Comparison of ENCODE assay signal across 8 cellular contexts in genomic region chr21:38830667-38831525, GRCh38. TPM values are rescaled to one million over a fixed set of nuclear protein-coding genes. Genes with fewer than 3 reads are reported as not detected.
DNase-seq lines count a peak whose midpoint lies in the region; ATAC-seq, FAIRE-seq and TF ChIP-seq lines count a peak whose summit lies in the region.

No MANE protein-coding gene starts in this region.

- H3K27ac Mint-ChIP-seq in CD8-positive, alpha-beta memory T cell: peak overlapping the region in 7 of 8 donors; percentile 33 to 84 (median 69)

- peak overlapping the region; percentile 53 for H3K4me2 ChIP-seq in keratinocyte (ENCODE audit: control insufficient read depth, extremely low read depth, insufficient read depth, low read depth, low read length)

- no peaks in the 10 kb centered on the region for H3K9me3 ChIP-seq in CD8-positive, alpha-beta memory T cell (ENCODE audit: low read length)
- H3K9me3 ChIP-seq in keratinocyte (ENCODE audit: control insufficient read depth, low read depth, low read length): no peaks in the 10 kb centered on the region

- no peak for DNase-seq in CD8-positive, alpha-beta memory T cell
- DNase-seq in keratinocyte (ENCODE audit: low read depth, low spot score): no peak
- DNase-seq in hepatic stellate cell (ENCODE audit: low spot score): no peak
- DNase-seq in NCI-H2029 treated with DMSO at 0.1 percent for 48 hours (lab: John Stamatoyannopoulos, UW): no peak
- DNase-seq in anterior cingulate cortex (lab: John Stamatoyannopoulos, UW): no peak
- DNase-seq in COLO668 (lab: John Stamatoyannopoulos, UW; ENCODE audit: unreplicated experiment): no peak

- H3K4me3 ChIP-seq in CD8-positive, alpha-beta memory T cell (ENCODE audit: low read length): no peak overlapping the region
- no peak overlapping the region for H3K4me3 ChIP-seq in keratinocyte (ENCODE audit: control insufficient read depth in 2 of 3, extremely low read depth in 1 of 3, insufficient read depth in 2 of 3, low read depth in 1 of 3, low read length in 3 of 3)

- peak overlapping the region; percentile 52 for H3K9ac ChIP-seq in keratinocyte (ENCODE audit: control insufficient read depth, extremely low read depth, insufficient read depth, low read length)

- H2AFZ ChIP-seq in keratinocyte (ENCODE audit: control insufficient read depth, low read length): no peak overlapping the region

- ATAC-seq in GM21367 (IDR thresholded peaks at IDR 0.05; ENCODE audit: unreplicated experiment) (peak; percentile 85), HG03460 (IDR thresholded peaks at IDR 0.05; ENCODE audit: unreplicated experiment) (peak; percentile 89)

- H3K9me3 Mint-ChIP-seq in CD8-positive, alpha-beta memory T cell: peaks cover 0 to 8% (median 5%) of the 10 kb centered on the region in 5 donors

- no peaks in the 10 kb centered on the region for H3K36me3 ChIP-seq in CD8-positive, alpha-beta memory T cell (ENCODE audit: insufficient read depth, low read length)
- H3K36me3 ChIP-seq in keratinocyte (ENCODE audit: control insufficient read depth in 2 of 2, extremely low read depth in 1 of 2, insufficient read depth in 2 of 2, low read length in 2 of 2): no peaks in the 10 kb centered on the region

- no peaks in the 10 kb centered on the region for H4K20me1 ChIP-seq in keratinocyte (ENCODE audit: control insufficient read depth, extremely low read depth, insufficient read depth, low read length)

- no peaks in the 10 kb centered on the region for H3K36me3 Mint-ChIP-seq in CD8-positive, alpha-beta memory T cell

- CTCF ChIA-PET in CD8-positive, alpha-beta memory T cell (lab: Charles Lee): no interaction called here

- dilution Hi-C loops in keratinocyte (cut with MboI; ENCODE audit: extremely low pct_ligation_motif_present, low sequenced_read_pairs): no loop called here

- no peaks in the 10 kb centered on the region for H3K27me3 ChIP-seq in CD8-positive, alpha-beta memory T cell (ENCODE audit: insufficient read depth, low read length, poor library complexity, severe bottlenecking)
- H3K27me3 ChIP-seq in keratinocyte (ENCODE audit: control insufficient read depth, extremely low read depth, insufficient read depth, low read length): no peaks in the 10 kb centered on the region

- H3K27me3 Mint-ChIP-seq in CD8-positive, alpha-beta memory T cell: peaks cover 2 to 9% of the 10 kb centered on the region in 2 donors

- H3K79me2 ChIP-seq in keratinocyte (ENCODE audit: control insufficient read depth, insufficient read depth, low read length): no peaks in the 10 kb centered on the region

- POLR2A ChIA-PET in CD8-positive, alpha-beta memory T cell (lab: Charles Lee): no interaction called here

- peaks cover 11 to 16% (median 15%) of the 10 kb centered on the region in 3 donors for H3K4me1 Mint-ChIP-seq in CD8-positive, alpha-beta memory T cell

- no peak for TF ChIP-seq CTCF in keratinocyte (optimal IDR thresholded peaks at IDR 0.05 in 1 of 3, IDR thresholded peaks at IDR 0.05 in 1 of 3, conservative IDR thresholded peaks at IDR 0.05 in 1 of 3; ENCODE audit: extremely low read depth in 1 of 3, insufficient read depth in 2 of 3, low read length in 3 of 3)

- no peak overlapping the region for H3K27ac ChIP-seq in CD8-positive, alpha-beta memory T cell (ENCODE audit: low read depth, low read length)
- peak overlapping the region; percentile 80 for H3K27ac ChIP-seq in keratinocyte (ENCODE audit: control insufficient read depth, insufficient read depth, low read length)

- H3K4me3 Mint-ChIP-seq in CD8-positive, alpha-beta memory T cell: no peak overlapping the region

- H3K9me1 ChIP-seq in keratinocyte (ENCODE audit: control insufficient read depth, extremely low read depth, insufficient read depth, low read length): peaks cover 2% of the 10 kb centered on the region

- peaks cover 13% of the 10 kb centered on the region for H3K4me1 ChIP-seq in CD8-positive, alpha-beta memory T cell (ENCODE audit: insufficient read depth, low read length)
- H3K4me1 ChIP-seq in keratinocyte (ENCODE audit: control insufficient read depth, extremely low read depth, insufficient read depth, low read length): peaks cover 13% of the 10 kb centered on the region

- FAIRE-seq in keratinocyte (lab: Jason Lieb, UNC): no peak

RNA-seq across cellular contexts. Expression of gene ETS2, which starts 25.2 kb away (rescaled TPM):
- 10 to 100 TPM; 37.9 to 39.7 TPM for total RNA-seq in CD8-positive, alpha-beta memory T cell
- 9.7 TPM for polyA plus RNA-seq in CD8-positive, alpha-beta memory T cell
- polyA plus RNA-seq in keratinocyte: 58.5 to 61.4 TPM (median 60.3 TPM) in 3 replicates
- 143 TPM for polyA plus RNA-seq in keratinocyte (2011; ENCODE audit: low read depth)
- polyA plus RNA-seq in keratinocyte (2011; cell fraction: cytosol; rRNA removed): 29.1 and 35.4 TPM in 2 replicates
- 122 and 140 TPM in 2 replicates for polyA plus RNA-seq in keratinocyte (2011; cell fraction: nucleus; rRNA removed)
- polyA plus RNA-seq in keratinocyte (2012; ENCODE audit: low replicate concordance): 37.3 and 92.4 TPM in 2 replicates
- 46.3 to 57.2 TPM (median 49.1 TPM) in 3 replicates for polyA minus RNA-seq in keratinocyte
- 34.7 TPM for polyA minus RNA-seq in keratinocyte (2011; cell fraction: cytosol; rRNA and poly(A)+ RNA removed)
- 70.5 and 112 TPM in 2 replicates for polyA minus RNA-seq in keratinocyte (2011; cell fraction: nucleus; rRNA and poly(A)+ RNA removed)
